In the genomic region with DNA sequence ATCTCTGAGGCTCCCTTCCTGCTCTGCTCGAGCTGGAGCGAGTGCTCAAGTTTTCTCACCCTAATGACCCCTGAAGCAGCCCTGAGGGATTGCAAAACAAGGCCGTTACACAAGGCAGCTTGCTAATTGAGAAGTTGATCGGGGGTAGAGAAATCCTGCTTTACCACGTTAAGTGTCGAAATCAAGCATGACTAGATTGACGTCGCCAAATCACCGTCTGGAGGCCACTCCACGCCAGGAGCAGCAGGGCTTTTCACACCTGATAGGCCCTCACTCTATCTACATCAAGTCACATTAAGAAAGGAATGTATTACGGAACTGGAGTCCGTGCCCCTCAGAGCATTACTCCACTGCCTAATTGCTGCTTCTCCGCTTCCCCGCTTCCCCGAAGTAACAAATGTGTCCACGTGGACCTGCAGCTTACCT, we compare ENCODE assay signal across 1 cellular context.
TF ChIP-seq lines count a peak whose summit lies in the region.

No MANE protein-coding gene starts in this region.

TF ChIP-seq in GM23338, 12 proteins besides CTCF, POLR2A, EP300 and RAD21 (continued from another document):
- TF ChIP-seq, protein P1, sequence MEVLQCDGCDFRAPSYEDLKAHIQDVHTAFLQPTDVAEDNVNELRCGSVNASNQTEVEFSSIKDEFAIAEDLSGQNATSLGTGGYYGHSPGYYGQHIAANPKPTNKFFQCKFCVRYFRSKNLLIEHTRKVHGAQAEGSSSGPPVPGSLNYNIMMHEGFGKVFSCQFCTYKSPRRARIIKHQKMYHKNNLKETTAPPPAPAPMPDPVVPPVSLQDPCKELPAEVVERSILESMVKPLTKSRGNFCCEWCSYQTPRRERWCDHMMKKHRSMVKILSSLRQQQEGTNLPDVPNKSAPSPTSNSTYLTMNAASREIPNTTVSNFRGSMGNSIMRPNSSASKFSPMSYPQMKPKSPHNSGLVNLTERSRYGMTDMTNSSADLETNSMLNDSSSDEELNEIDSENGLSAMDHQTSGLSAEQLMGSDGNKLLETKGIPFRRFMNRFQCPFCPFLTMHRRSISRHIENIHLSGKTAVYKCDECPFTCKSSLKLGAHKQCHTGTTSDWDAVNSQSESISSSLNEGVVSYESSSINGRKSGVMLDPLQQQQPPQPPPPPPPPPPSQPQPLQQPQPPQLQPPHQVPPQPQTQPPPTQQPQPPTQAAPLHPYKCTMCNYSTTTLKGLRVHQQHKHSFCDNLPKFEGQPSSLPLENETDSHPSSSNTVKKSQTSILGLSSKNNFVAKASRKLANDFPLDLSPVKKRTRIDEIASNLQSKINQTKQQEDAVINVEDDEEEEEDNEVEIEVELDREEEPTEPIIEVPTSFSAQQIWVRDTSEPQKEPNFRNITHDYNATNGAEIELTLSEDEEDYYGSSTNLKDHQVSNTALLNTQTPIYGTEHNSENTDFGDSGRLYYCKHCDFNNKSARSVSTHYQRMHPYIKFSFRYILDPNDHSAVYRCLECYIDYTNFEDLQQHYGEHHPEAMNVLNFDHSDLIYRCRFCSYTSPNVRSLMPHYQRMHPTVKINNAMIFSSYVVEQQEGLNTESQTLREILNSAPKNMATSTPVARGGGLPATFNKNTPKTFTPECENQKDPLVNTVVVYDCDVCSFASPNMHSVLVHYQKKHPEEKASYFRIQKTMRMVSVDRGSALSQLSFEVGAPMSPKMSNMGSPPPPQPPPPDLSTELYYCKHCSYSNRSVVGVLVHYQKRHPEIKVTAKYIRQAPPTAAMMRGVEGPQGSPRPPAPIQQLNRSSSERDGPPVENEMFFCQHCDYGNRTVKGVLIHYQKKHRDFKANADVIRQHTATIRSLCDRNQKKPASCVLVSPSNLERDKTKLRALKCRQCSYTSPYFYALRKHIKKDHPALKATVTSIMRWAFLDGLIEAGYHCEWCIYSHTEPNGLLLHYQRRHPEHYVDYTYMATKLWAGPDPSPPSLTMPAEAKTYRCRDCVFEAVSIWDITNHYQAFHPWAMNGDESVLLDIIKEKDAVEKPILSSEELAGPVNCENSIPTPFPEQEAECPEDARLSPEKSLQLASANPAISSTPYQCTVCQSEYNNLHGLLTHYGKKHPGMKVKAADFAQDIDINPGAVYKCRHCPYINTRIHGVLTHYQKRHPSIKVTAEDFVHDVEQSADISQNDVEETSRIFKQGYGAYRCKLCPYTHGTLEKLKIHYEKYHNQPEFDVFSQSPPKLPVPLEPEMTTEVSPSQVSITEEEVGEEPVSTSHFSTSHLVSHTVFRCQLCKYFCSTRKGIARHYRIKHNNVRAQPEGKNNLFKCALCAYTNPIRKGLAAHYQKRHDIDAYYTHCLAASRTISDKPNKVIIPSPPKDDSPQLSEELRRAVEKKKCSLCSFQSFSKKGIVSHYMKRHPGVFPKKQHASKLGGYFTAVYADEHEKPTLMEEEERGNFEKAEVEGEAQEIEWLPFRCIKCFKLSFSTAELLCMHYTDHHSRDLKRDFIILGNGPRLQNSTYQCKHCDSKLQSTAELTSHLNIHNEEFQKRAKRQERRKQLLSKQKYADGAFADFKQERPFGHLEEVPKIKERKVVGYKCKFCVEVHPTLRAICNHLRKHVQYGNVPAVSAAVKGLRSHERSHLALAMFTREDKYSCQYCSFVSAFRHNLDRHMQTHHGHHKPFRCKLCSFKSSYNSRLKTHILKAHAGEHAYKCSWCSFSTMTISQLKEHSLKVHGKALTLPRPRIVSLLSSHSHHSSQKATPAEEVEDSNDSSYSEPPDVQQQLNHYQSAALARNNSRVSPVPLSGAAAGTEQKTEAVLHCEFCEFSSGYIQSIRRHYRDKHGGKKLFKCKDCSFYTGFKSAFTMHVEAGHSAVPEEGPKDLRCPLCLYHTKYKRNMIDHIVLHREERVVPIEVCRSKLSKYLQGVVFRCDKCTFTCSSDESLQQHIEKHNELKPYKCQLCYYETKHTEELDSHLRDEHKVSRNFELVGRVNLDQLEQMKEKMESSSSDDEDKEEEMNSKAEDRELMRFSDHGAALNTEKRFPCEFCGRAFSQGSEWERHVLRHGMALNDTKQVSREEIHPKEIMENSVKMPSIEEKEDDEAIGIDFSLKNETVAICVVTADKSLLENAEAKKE (CRISPR knock-in tag; IDR thresholded peaks at IDR 0.05): no peak
- TF ChIP-seq STAT1 (IDR thresholded peaks at IDR 0.05; ENCODE audit: unreplicated experiment) (no peak), EZH2phosphoT487 (IDR thresholded peaks at IDR 0.05; ENCODE audit: unreplicated experiment) (no peak), EZH2 (IDR thresholded peaks at IDR 0.05; ENCODE audit: low read depth, unreplicated experiment) (no peak), NANOG (IDR thresholded peaks at IDR 0.05; ENCODE audit: borderline replicate concordance) (no peak), CREB1 (CRISPR knock-in tag; IDR thresholded peaks at IDR 0.05; ENCODE audit: low read depth) (no peak)
- TF ChIP-seq, protein P2, sequence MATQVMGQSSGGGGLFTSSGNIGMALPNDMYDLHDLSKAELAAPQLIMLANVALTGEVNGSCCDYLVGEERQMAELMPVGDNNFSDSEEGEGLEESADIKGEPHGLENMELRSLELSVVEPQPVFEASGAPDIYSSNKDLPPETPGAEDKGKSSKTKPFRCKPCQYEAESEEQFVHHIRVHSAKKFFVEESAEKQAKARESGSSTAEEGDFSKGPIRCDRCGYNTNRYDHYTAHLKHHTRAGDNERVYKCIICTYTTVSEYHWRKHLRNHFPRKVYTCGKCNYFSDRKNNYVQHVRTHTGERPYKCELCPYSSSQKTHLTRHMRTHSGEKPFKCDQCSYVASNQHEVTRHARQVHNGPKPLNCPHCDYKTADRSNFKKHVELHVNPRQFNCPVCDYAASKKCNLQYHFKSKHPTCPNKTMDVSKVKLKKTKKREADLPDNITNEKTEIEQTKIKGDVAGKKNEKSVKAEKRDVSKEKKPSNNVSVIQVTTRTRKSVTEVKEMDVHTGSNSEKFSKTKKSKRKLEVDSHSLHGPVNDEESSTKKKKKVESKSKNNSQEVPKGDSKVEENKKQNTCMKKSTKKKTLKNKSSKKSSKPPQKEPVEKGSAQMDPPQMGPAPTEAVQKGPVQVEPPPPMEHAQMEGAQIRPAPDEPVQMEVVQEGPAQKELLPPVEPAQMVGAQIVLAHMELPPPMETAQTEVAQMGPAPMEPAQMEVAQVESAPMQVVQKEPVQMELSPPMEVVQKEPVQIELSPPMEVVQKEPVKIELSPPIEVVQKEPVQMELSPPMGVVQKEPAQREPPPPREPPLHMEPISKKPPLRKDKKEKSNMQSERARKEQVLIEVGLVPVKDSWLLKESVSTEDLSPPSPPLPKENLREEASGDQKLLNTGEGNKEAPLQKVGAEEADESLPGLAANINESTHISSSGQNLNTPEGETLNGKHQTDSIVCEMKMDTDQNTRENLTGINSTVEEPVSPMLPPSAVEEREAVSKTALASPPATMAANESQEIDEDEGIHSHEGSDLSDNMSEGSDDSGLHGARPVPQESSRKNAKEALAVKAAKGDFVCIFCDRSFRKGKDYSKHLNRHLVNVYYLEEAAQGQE (IDR thresholded peaks at IDR 0.05; ENCODE audit: unreplicated experiment): no peak
